ENCODE assay signal across 10 cellular contexts in genomic region chr4:122218762-122219161, GRCh38.
A peak's percentile ranks its signal among the peaks of the same experiment; 100 is the strongest.
DNase-seq lines count a peak whose midpoint lies in the region; ATAC-seq and TF ChIP-seq lines count a peak whose summit lies in the region.
"Had no signal": no experiment of that assay in that cellular context is flagged by ENCODE, and none has a peak within 500 bp of the region (broad histone marks: within the 10 kb centered on the region; RNA-seq: fewer than 3 reads in every experiment).

No MANE protein-coding gene starts in this region.

- DNase-seq in AG09319 (ENCODE audit: extremely low read depth, low read depth) (no peak), GM23248 (peak; percentile 29), left kidney (ENCODE audit: low read depth, low spot score) (peak; percentile 31), left lobe of liver (ENCODE audit: low spot score) (no peak)
- DNase-seq in activated naive CD4-positive, alpha-beta T cell treated with anti-CD3 and anti-CD28 coated beads, Interleukin-2, amount 50 U/mL, for 16 hours = no peak
- DNase-seq in effector memory CD4-positive, alpha-beta T cell = no peak
- DNase-seq: activated CD8-positive, alpha-beta memory T cell treated with anti-CD3 and anti-CD28 coated beads, Interleukin-2, amount 50 U/mL, for 4 hours; stimulated activated naive CD8-positive, alpha-beta T cell treated with anti-CD3 and anti-CD28 coated beads, Interleukin-15, amount 100 ng/mL, for 72 hours had no signal

- no peak overlapping the region for H3K9ac ChIP-seq in GM23248

- H3K4me3 ChIP-seq in GM23248 (no peak overlapping the region), WI38 (ENCODE audit: low read depth, low read length) (no peak overlapping the region)
- H3K4me3 ChIP-seq in effector memory CD4-positive, alpha-beta T cell (ENCODE audit: insufficient read depth, low read depth, low read length, poor library complexity, severe bottlenecking) = no peak overlapping the region

- H4K20me1 ChIP-seq in GM23248 (ENCODE audit: insufficient read depth) = no peaks in the 10 kb centered on the region

- H3K27me3 ChIP-seq in GM23248 (replicated peaks; ENCODE audit: insufficient read depth) = no peaks in the 10 kb centered on the region
- H3K27me3 ChIP-seq in effector memory CD4-positive, alpha-beta T cell (replicated peaks; ENCODE audit: control insufficient read depth, insufficient read depth, low read length, poor library complexity, severe bottlenecking) = no peaks in the 10 kb centered on the region

- no peak overlapping the region for H2AFZ ChIP-seq in GM23248

- TF ChIP-seq CTCF in AG09319 (IDR thresholded peaks at IDR 0.05; ENCODE audit: low read depth, low read length) = peak; percentile 44
- TF ChIP-seq CTCF in WI38 (IDR thresholded peaks at IDR 0.05; ENCODE audit: low read depth, low read length) = peak; percentile 21; the same call in 1 of the 2 replicates

- no peaks in the 10 kb centered on the region for H3K79me2 ChIP-seq in GM23248 (ENCODE audit: insufficient read depth)

- peaks cover 5% of the 10 kb centered on the region; the same call in 1 of the 2 replicates for H3K36me3 ChIP-seq in GM23248 (ENCODE audit: low read depth)
- peaks cover 11% of the 10 kb centered on the region for H3K36me3 ChIP-seq in effector memory CD4-positive, alpha-beta T cell (ENCODE audit: control insufficient read depth, insufficient read depth, low read length)

- no peaks in the 10 kb centered on the region for H3K9me2 ChIP-seq in GM23248 (ENCODE audit: insufficient read depth)

- 9% methylated on average over 1 of the region's 1 CpG for WGBS in GM23248 (ENCODE audit: low coverage in 1 of 2, low lambda C conversion rate in 2 of 2, missing lambda C conversion rate in 2 of 2), 2 experiments

- no peaks in the 10 kb centered on the region for H3F3A ChIP-seq in GM23248 (ENCODE audit: insufficient read depth)

- H3K4me1 ChIP-seq in GM23248 (ENCODE audit: insufficient read depth) = no peaks in the 10 kb centered on the region
- peaks cover 8% of the 10 kb centered on the region for H3K4me1 ChIP-seq in effector memory CD4-positive, alpha-beta T cell (ENCODE audit: control insufficient read depth, insufficient read depth, low read length, poor library complexity, severe bottlenecking)

- no peak overlapping the region for H3K27ac ChIP-seq in GM23248
- H3K27ac ChIP-seq in effector memory CD4-positive, alpha-beta T cell (ENCODE audit: insufficient read depth, low read length, poor library complexity, severe bottlenecking) = no peak overlapping the region

- in situ Hi-C loops in GM23248 (cut with MboI) = no loop called here

- no peaks in the 10 kb centered on the region for H3K9me3 ChIP-seq in GM23248 (ENCODE audit: low read depth)
- no peaks in the 10 kb centered on the region for H3K9me3 ChIP-seq in effector memory CD4-positive, alpha-beta T cell (ENCODE audit: control insufficient read depth, low read length)

- H3K4me2 ChIP-seq in GM23248 (ENCODE audit: unreplicated experiment) = no peak overlapping the region

- ATAC-seq in left lobe of liver = no peak
- no peak for ATAC-seq in GM18858 (IDR thresholded peaks at IDR 0.05; ENCODE audit: unreplicated experiment)
- ATAC-seq: stimulated activated naive CD8-positive, alpha-beta T cell treated with anti-CD3 and anti-CD28 coated beads, Interleukin-15, amount 100 ng/mL, for 72 hours had no signal

Comparison
In these comparisons a context has a peak if more than half of its experiments do, and no peak if none do; other contexts are left out.
1. DNase-seq: peak in GM23248 (single experiment) and left kidney (single experiment); none in AG09319 (single experiment), activated naive CD4-positive, alpha-beta T cell treated with anti-CD3 and anti-CD28 coated beads, Interleukin-2, amount 50 U/mL, for 16 hours (single experiment), left lobe of liver (single experiment) and effector memory CD4-positive, alpha-beta T cell (0 of 3).